ENCODE assay signal across 24 cellular contexts in the genomic region with DNA sequence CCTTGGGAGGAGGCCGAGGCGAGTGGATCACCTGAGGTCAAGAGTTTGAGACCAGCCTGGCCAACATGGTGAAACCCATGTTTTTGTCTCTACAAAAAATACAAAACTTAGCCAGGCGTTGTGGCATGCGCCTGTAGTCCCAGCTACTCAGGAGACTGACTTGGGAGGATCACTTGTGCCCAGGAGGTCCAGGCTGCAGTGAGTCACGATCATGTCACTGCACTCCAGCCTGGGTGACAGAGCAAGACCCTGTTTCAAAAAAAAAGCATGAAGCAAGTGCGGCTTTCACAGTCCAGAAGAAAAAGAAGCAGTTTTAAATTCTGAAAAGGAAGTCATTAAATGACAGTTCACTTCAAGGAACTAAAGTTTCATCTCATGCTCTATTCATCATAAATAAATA. TPM values are rescaled to one million over a fixed set of nuclear protein-coding genes. Genes with fewer than 3 reads are reported as not detected.
"Had no signal": no experiment of that assay in that cellular context is flagged by ENCODE, and none has a peak within 500 bp of the region (broad histone marks: within the 10 kb centered on the region; RNA-seq: fewer than 3 reads in every experiment).

No MANE protein-coding gene starts in this region.

- H3K4me3 ChIP-seq: breast epithelium, colonic mucosa, esophagus muscularis mucosa, left ventricle myocardium inferior, neural progenitor cell, sigmoid colon had no signal

- H3K27ac Mint-ChIP-seq: activated CD8-positive, alpha-beta T cell treated with anti-CD3 and anti-CD28 coated beads, Interleukin-2, amount 10 ng/mL, durations not matched to agents 7 days and 5 days; activated naive CD4-positive, alpha-beta T cell treated with anti-CD3 and anti-CD28 coated beads, Interleukin-2, amount 50 U/mL, for 72 hours; activated T-helper 17 cell treated with anti-CD3 and anti-CD28 coated beads, Interleukin-2, amount 50 U/mL, for 72 hours; neural progenitor cell; progenitor cell of endocrine pancreas had no signal

- H3K4me3 Mint-ChIP-seq: activated CD8-positive, alpha-beta T cell treated with anti-CD3 and anti-CD28 coated beads, Interleukin-2, amount 10 ng/mL, durations not matched to agents 7 days and 5 days; activated T-helper 17 cell treated with anti-CD3 and anti-CD28 coated beads, Interleukin-2, amount 50 U/mL, for 72 hours; naive thymus-derived CD4-positive, alpha-beta T cell; neural progenitor cell had no signal

- H3K9me3 ChIP-seq: breast epithelium, colonic mucosa, esophagus muscularis mucosa, left ventricle myocardium inferior, sigmoid colon had no signal

- ATAC-seq: activated CD8-positive, alpha-beta T cell treated with anti-CD3 and anti-CD28 coated beads, Interleukin-2, amount 10 ng/mL, durations not matched to agents 7 days and 5 days; activated naive CD4-positive, alpha-beta T cell treated with anti-CD3 and anti-CD28 coated beads, Interleukin-2, amount 50 U/mL, for 72 hours; activated T-helper 17 cell treated with anti-CD3 and anti-CD28 coated beads, Interleukin-2, amount 50 U/mL, for 72 hours; naive thymus-derived CD4-positive, alpha-beta T cell had no signal

- H3K27ac ChIP-seq: breast epithelium, colonic mucosa, esophagus muscularis mucosa, left ventricle myocardium inferior, neural progenitor cell, sigmoid colon had no signal

- H2AFZ ChIP-seq: neural progenitor cell had no signal

- H3K36me3 ChIP-seq: breast epithelium, colonic mucosa, esophagus muscularis mucosa, left ventricle myocardium inferior, neural progenitor cell, sigmoid colon had no signal

- H3K27me3 Mint-ChIP-seq: activated T-helper 17 cell treated with anti-CD3 and anti-CD28 coated beads, Interleukin-2, amount 50 U/mL, for 72 hours had no signal

- H3K4me2 ChIP-seq: neural progenitor cell had no signal

- DNase-seq: activated CD4-positive, alpha-beta T cell treated with anti-CD3 and anti-CD28 coated beads for 1 hour; activated CD4-positive, alpha-beta T cell treated with anti-CD3 and anti-CD28 coated beads, Interleukin-2, amount 50 U/mL, for 1 hour; activated CD8-positive, alpha-beta T cell treated with anti-CD3 and anti-CD28 coated beads, Interleukin-2, amount 10 ng/mL, durations not matched to agents 7 days and 5 days; colonic mucosa; glutamatergic neuron; hippocampal formation; kidney glomerular epithelial cell; left ventricle myocardium inferior; naive thymus-derived CD4-positive, alpha-beta T cell; retina; stimulated activated CD4-positive, alpha-beta T cell treated with anti-CD3 and anti-CD28 coated beads, Interleukin-4, amount 100 ng/mL, for 1 hour; stimulated activated naive CD4-positive, alpha-beta T cell treated with Interleukin-2 at 50 U/mL for 16 hours had no signal

- H3K36me3 Mint-ChIP-seq: activated naive CD4-positive, alpha-beta T cell treated with anti-CD3 and anti-CD28 coated beads, Interleukin-2, amount 50 U/mL, for 72 hours; naive thymus-derived CD4-positive, alpha-beta T cell; neural progenitor cell had no signal

- H3K9me3 Mint-ChIP-seq: activated naive CD4-positive, alpha-beta T cell treated with anti-CD3 and anti-CD28 coated beads, Interleukin-2, amount 50 U/mL, for 72 hours; activated T-helper 17 cell treated with anti-CD3 and anti-CD28 coated beads, Interleukin-2, amount 50 U/mL, for 72 hours; naive thymus-derived CD4-positive, alpha-beta T cell; neural progenitor cell had no signal

- H3K9ac ChIP-seq: neural progenitor cell had no signal

- H3K4me1 Mint-ChIP-seq: activated T-helper 17 cell treated with anti-CD3 and anti-CD28 coated beads, Interleukin-2, amount 50 U/mL, for 72 hours had no signal

- H3K4me1 ChIP-seq: breast epithelium, colonic mucosa, neural progenitor cell had no signal

- H3K27me3 ChIP-seq: breast epithelium, colonic mucosa had no signal

RNA-seq across cellular contexts. Expression of gene FGF19, which starts 21.6 kb away (rescaled TPM):
- total RNA-seq: activated CD8-positive, alpha-beta T cell treated with anti-CD3 and anti-CD28 coated beads, Interleukin-2, amount 10 ng/mL, durations not matched to agents 7 days and 5 days; activated T-helper 17 cell treated with anti-CD3 and anti-CD28 coated beads, Interleukin-2, amount 50 U/mL, for 72 hours; astrocyte; breast epithelium; esophagus muscularis mucosa; frontal cortex; left ventricle myocardium inferior; lung microvascular endothelial cell; naive thymus-derived CD4-positive, alpha-beta T cell; omental fat pad; progenitor cell of endocrine pancreas; sigmoid colon; ureter had no signal
- polyA plus RNA-seq: naive thymus-derived CD4-positive, alpha-beta T cell; sigmoid colon had no signal
